8 cellular contexts compared by ENCODE assay signal in genomic region chr3:124730129-124730919, GRCh38. TPM values are rescaled to one million over a fixed set of nuclear protein-coding genes. Genes with fewer than 3 reads are reported as not detected.
DNase-seq lines count a peak whose midpoint lies in the region; ATAC-seq and TF ChIP-seq lines count a peak whose summit lies in the region.

TSS of gene UMPS (plus strand) at chr3:124730452. CDS start at chr3:124730472, 20 bp downstream.

- TF ChIP-seq CTCF in AG10803 (conservative IDR thresholded peaks at IDR 0.05; ENCODE audit: low read length) = no peak
- TF ChIP-seq CTCF in chondrocyte (IDR thresholded peaks at IDR 0.05) = no peak

- no peaks in the 10 kb centered on the region for H3K9me3 Mint-ChIP-seq in chondrocyte (ENCODE audit: low read depth)

- peaks cover 33% of the 10 kb centered on the region for H3K4me1 Mint-ChIP-seq in chondrocyte (ENCODE audit: low read depth)

- H3K4me3 Mint-ChIP-seq in chondrocyte (ENCODE audit: unreplicated experiment) = peak within 1 kb of the TSS; percentile 99

- no peaks in the 10 kb centered on the region for H3K27me3 Mint-ChIP-seq in chondrocyte (ENCODE audit: low read depth)

- DNase-seq in AG10803 (ENCODE audit: low read depth) = peak; percentile 70
- DNase-seq in NCI-H446 treated with DMSO at 0.1 percent for 48 hours (lab: John Stamatoyannopoulos, UW) = peak; percentile 72
- DNase-seq in activated CD4-positive, alpha-beta T cell treated with anti-CD3 and anti-CD28 coated beads for 1 hour = peak; percentile 90
- DNase-seq in chondrocyte (ENCODE audit: low spot score) = peak; percentile 96
- peak; percentile 73 for DNase-seq in kidney glomerular epithelial cell (lab: John Stamatoyannopoulos, UW)
- peak; percentile 68 to 95 for DNase-seq in stimulated activated CD4-positive, alpha-beta T cell treated with anti-CD3 and anti-CD28 coated beads, Interleukin-1b, Interleukin-23, amount 100 ng/mL, for 1 hour (ENCODE audit: low read depth in 2 of 2)

- peaks cover 3% of the 10 kb centered on the region for H3K36me3 Mint-ChIP-seq in chondrocyte (ENCODE audit: low read depth)

- H3K4me3 ChIP-seq in AG10803 (ENCODE audit: low read length) = peak within 1 kb of the TSS; percentile 100

- H3K27ac Mint-ChIP-seq in chondrocyte (ENCODE audit: unreplicated experiment) = peak within 1 kb of the TSS; percentile 96

- peak; percentile 98 for ATAC-seq in GM19035 (IDR thresholded peaks at IDR 0.05; ENCODE audit: unreplicated experiment)
- ATAC-seq in HG03342 (IDR thresholded peaks at IDR 0.05; ENCODE audit: unreplicated experiment) = peak; percentile 95

RNA-seq across cellular contexts. Expression of gene UMPS, which starts in this region (rescaled TPM):
- total RNA-seq in chondrocyte = 16.6 to 24.0 TPM (median 19.4 TPM) in 3 replicates

Comparison
In these comparisons a context has a peak if more than half of its experiments do, and no peak if none do; other contexts are left out.
1. Peak in every context shown above with its lines: DNase-seq, ATAC-seq and H3K4me3 ChIP-seq.